Comparison of ENCODE assay signal across 8 cellular contexts in genomic region chr17:17837966-17838962, GRCh38. TPM values are rescaled to one million over a fixed set of nuclear protein-coding genes. Genes with fewer than 3 reads are reported as not detected.
DNase-seq lines count a peak whose midpoint lies in the region; ATAC-seq and FAIRE-seq lines count a peak whose summit lies in the region.

No MANE protein-coding gene starts in this region.

- DNase-seq in activated CD4-positive, alpha-beta T cell treated with anti-CD3 and anti-CD28 coated beads, Interleukin-2, amount 10 ng/mL, durations not matched to agents 24 days and 14 days: peak; percentile 75
- no peak for DNase-seq in activated CD4-positive, alpha-beta T cell treated with anti-CD3 and anti-CD28 coated beads, Interleukin-2, amount 50 U/mL, for 4 hours
- no peak for DNase-seq in NT2/D1 (ENCODE audit: low read depth, low spot score)
- DNase-seq in medulla oblongata (ENCODE audit: extremely low spot score): peak; percentile 91
- DNase-seq in urothelium cell line (ENCODE audit: low spot score): peak; percentile 61
- DNase-seq in GOT3 (lab: John Stamatoyannopoulos, UW): no peak

- no peaks in the 10 kb centered on the region for H3K9me3 ChIP-seq in NT2/D1 (ENCODE audit: insufficient read depth, low read length)

- H3K9ac ChIP-seq in NT2/D1 (ENCODE audit: insufficient read length, low read depth): peak overlapping the region; percentile 65

- peak overlapping the region; percentile 98 for H3K4me3 Mint-ChIP-seq in activated CD4-positive, alpha-beta T cell treated with anti-CD3 and anti-CD28 coated beads, Interleukin-2, amount 10 ng/mL, durations not matched to agents 24 days and 14 days

- no peaks in the 10 kb centered on the region for H3K27me3 ChIP-seq in NT2/D1 (ENCODE audit: insufficient read depth, insufficient read length)

- peak overlapping the region; percentile 100 for H3K27ac ChIP-seq in cingulate gyrus (ENCODE audit: low read depth, low read length)

- H3K27me3 Mint-ChIP-seq in activated CD4-positive, alpha-beta T cell treated with anti-CD3 and anti-CD28 coated beads, Interleukin-2, amount 10 ng/mL, durations not matched to agents 24 days and 14 days: no peaks in the 10 kb centered on the region

- no peak overlapping the region for H3K4me3 ChIP-seq in NT2/D1 (ENCODE audit: insufficient read length, low read depth)

- no peak for ATAC-seq in HG03039 (IDR thresholded peaks at IDR 0.05; ENCODE audit: unreplicated experiment)

- no peaks in the 10 kb centered on the region for H3K9me3 Mint-ChIP-seq in activated CD4-positive, alpha-beta T cell treated with anti-CD3 and anti-CD28 coated beads, Interleukin-2, amount 10 ng/mL, durations not matched to agents 24 days and 14 days

- H3K4me1 Mint-ChIP-seq in activated CD4-positive, alpha-beta T cell treated with anti-CD3 and anti-CD28 coated beads, Interleukin-2, amount 10 ng/mL, durations not matched to agents 24 days and 14 days: peaks cover 63% of the 10 kb centered on the region

- peaks cover 21% of the 10 kb centered on the region for H3K36me3 Mint-ChIP-seq in activated CD4-positive, alpha-beta T cell treated with anti-CD3 and anti-CD28 coated beads, Interleukin-2, amount 10 ng/mL, durations not matched to agents 24 days and 14 days (ENCODE audit: low read depth)

- H3K27ac Mint-ChIP-seq in activated CD4-positive, alpha-beta T cell treated with anti-CD3 and anti-CD28 coated beads, Interleukin-2, amount 10 ng/mL, durations not matched to agents 24 days and 14 days: peak overlapping the region; percentile 93

- H3K4me1 ChIP-seq in NT2/D1 (ENCODE audit: insufficient read depth, insufficient read length): peaks cover 13% of the 10 kb centered on the region

- H3K36me3 ChIP-seq in NT2/D1 (ENCODE audit: insufficient read depth, insufficient read length, low read length): peaks cover 7% of the 10 kb centered on the region

- intact Hi-C loops in activated CD4-positive, alpha-beta T cell treated with anti-CD3 and anti-CD28 coated beads, Interleukin-2, amount 10 ng/mL, durations not matched to agents 24 days and 14 days (cut with micrococcal nuclease): loop anchor here (1.0 to 5.0 kb wide), 2 partner anchors 19 to 479 kb away; partner anchors contain the start of gene SMCR8

- FAIRE-seq in urothelium cell line (lab: Jason Lieb, UNC): no peak

RNA-seq across cellular contexts. Expression of gene SREBF1, which starts 1.5 kb away (rescaled TPM):
- total RNA-seq in activated CD4-positive, alpha-beta T cell treated with anti-CD3 and anti-CD28 coated beads, Interleukin-2, amount 10 ng/mL, durations not matched to agents 24 days and 14 days: 154 and 171 TPM in 2 replicates

Comparison
In these comparisons a context has a peak if more than half of its experiments do, and no peak if none do; other contexts are left out.
1. DNase-seq: peak in activated CD4-positive, alpha-beta T cell treated with anti-CD3 and anti-CD28 coated beads, Interleukin-2, amount 10 ng/mL, durations not matched to agents 24 days and 14 days (single experiment), medulla oblongata (single experiment) and urothelium cell line (single experiment); none in activated CD4-positive, alpha-beta T cell treated with anti-CD3 and anti-CD28 coated beads, Interleukin-2, amount 50 U/mL, for 4 hours (0 of 2), NT2/D1 (single experiment) and GOT3 (single experiment).